1 cellular context compared by ENCODE assay signal in the genomic region with DNA sequence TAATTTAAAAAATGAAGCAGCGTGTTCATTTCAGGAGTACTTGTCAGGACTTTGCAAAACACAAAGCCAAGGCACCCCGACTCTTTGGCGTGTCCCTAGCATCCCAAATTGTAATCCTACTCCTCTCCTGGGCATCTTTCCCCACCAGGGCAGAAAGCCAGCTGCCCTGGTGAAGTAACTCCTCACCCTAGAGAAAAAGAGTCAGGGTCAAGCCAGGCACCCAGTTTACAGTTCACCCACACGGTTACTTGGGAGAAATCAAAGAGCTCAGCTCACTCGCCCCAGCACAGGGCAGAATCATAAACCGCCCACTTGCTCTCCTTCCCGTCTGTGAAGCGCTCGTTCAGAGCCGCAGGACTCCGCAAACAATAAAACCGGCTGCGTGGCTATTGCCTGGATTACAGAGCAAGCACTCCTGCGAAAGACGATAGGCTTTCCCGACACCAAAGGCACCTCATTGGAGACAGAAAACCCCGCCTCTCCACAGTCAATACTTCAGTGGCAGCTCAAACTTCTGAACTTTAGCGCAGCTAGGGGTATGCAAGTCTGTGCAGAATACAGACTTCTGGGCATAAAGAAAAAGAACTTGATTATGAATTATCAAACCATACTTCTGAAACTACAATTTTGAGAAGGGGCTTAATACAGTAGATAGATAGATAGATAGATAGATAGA.
TF ChIP-seq lines count a peak whose summit lies in the region.

No MANE protein-coding gene starts in this region.

TF ChIP-seq in HepG2, 621 proteins besides CTCF, POLR2A, EP300 and RAD21 (continued from another document):
- 0 out of 2 replicates have a peak, but pooled peaks have one; percentile 14 for TF ChIP-seq SRF (IDR thresholded peaks at IDR 0.05; ENCODE audit: low read depth, low read length)
- TF ChIP-seq NFE2L2 (IDR thresholded peaks at IDR 0.05; ENCODE audit: low read length) = no peak
- TF ChIP-seq SMARCE1 (IDR thresholded peaks at IDR 0.05; ENCODE audit: borderline replicate concordance) = no peak
- TF ChIP-seq, protein P1, sequence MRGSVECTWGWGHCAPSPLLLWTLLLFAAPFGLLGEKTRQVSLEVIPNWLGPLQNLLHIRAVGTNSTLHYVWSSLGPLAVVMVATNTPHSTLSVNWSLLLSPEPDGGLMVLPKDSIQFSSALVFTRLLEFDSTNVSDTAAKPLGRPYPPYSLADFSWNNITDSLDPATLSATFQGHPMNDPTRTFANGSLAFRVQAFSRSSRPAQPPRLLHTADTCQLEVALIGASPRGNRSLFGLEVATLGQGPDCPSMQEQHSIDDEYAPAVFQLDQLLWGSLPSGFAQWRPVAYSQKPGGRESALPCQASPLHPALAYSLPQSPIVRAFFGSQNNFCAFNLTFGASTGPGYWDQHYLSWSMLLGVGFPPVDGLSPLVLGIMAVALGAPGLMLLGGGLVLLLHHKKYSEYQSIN (CRISPR knock-in tag; IDR thresholded peaks at IDR 0.05; ENCODE audit: borderline replicate concordance) = no peak
- TF ChIP-seq RAD51 (IDR thresholded peaks at IDR 0.05; ENCODE audit: borderline replicate concordance) = no peak
- no peak for TF ChIP-seq ZFAT (CRISPR knock-in tag; conservative IDR thresholded peaks at IDR 0.05)
- TF ChIP-seq ATF7 (IDR thresholded peaks at IDR 0.05) = no peak
- TF ChIP-seq ATF7 (CRISPR knock-in tag; IDR thresholded peaks at IDR 0.05) = 0 out of 2 replicates have a peak, but pooled peaks have one; percentile 8
- TF ChIP-seq HBP1 (CRISPR knock-in tag; IDR thresholded peaks at IDR 0.05; ENCODE audit: low read depth) = no peak
- no peak for TF ChIP-seq ZNF253 (CRISPR knock-in tag; IDR thresholded peaks at IDR 0.05; ENCODE audit: borderline replicate concordance)
- no peak for TF ChIP-seq PCBP1 (IDR thresholded peaks at IDR 0.05; ENCODE audit: borderline replicate concordance, low read depth, low read length)
- no peak for TF ChIP-seq ARNT (IDR thresholded peaks at IDR 0.05)
- peak; percentile 93 for TF ChIP-seq KLF6 (CRISPR knock-in tag; IDR thresholded peaks at IDR 0.05)
- no peak for TF ChIP-seq EZH2 (conservative IDR thresholded peaks at IDR 0.05; ENCODE audit: low read depth, low read length)
- peak; percentile 68; the same call in 1 of the 2 replicates for TF ChIP-seq ZNF350 (CRISPR knock-in tag; IDR thresholded peaks at IDR 0.05; ENCODE audit: borderline replicate concordance, low read depth)
- TF ChIP-seq NCOA5 (CRISPR knock-in tag; IDR thresholded peaks at IDR 0.05) = no peak
- TF ChIP-seq, protein P2, sequence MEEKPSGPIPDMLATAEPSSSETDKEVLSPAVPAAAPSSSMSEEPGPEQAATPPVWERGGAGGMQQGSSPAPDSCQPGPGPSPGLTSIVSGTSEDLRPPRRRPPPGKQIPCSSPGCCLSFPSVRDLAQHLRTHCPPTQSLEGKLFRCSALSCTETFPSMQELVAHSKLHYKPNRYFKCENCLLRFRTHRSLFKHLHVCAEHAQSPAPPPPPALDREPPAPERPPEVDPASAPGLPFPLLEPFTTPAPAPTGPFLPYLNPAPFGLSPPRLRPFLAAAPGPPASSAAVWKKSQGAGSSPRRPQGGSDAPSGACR (CRISPR knock-in tag; IDR thresholded peaks at IDR 0.05) = no peak
- TF ChIP-seq ZNF501 (CRISPR knock-in tag; IDR thresholded peaks at IDR 0.05) = peak; percentile 88
- TF ChIP-seq SNRNP70 (IDR thresholded peaks at IDR 0.05; ENCODE audit: low read depth, low read length) = no peak
- TF ChIP-seq TEAD2 (CRISPR knock-in tag; IDR thresholded peaks at IDR 0.05) = no peak
- TF ChIP-seq, protein P3, sequence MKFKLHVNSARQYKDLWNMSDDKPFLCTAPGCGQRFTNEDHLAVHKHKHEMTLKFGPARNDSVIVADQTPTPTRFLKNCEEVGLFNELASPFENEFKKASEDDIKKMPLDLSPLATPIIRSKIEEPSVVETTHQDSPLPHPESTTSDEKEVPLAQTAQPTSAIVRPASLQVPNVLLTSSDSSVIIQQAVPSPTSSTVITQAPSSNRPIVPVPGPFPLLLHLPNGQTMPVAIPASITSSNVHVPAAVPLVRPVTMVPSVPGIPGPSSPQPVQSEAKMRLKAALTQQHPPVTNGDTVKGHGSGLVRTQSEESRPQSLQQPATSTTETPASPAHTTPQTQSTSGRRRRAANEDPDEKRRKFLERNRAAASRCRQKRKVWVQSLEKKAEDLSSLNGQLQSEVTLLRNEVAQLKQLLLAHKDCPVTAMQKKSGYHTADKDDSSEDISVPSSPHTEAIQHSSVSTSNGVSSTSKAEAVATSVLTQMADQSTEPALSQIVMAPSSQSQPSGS (CRISPR knock-in tag; IDR thresholded peaks at IDR 0.05) = peak; percentile 53
- TF ChIP-seq ZNF510 (CRISPR knock-in tag; IDR thresholded peaks at IDR 0.05; ENCODE audit: low read depth) = no peak; the same call in 1 of the 2 replicates
- TF ChIP-seq ZFP36L1 (CRISPR knock-in tag; IDR thresholded peaks at IDR 0.05) = no peak
- peak; percentile 62; the same call in 1 of the 2 replicates for TF ChIP-seq TFAP4 (IDR thresholded peaks at IDR 0.05; ENCODE audit: borderline replicate concordance, low read depth)
- TF ChIP-seq, protein P4, sequence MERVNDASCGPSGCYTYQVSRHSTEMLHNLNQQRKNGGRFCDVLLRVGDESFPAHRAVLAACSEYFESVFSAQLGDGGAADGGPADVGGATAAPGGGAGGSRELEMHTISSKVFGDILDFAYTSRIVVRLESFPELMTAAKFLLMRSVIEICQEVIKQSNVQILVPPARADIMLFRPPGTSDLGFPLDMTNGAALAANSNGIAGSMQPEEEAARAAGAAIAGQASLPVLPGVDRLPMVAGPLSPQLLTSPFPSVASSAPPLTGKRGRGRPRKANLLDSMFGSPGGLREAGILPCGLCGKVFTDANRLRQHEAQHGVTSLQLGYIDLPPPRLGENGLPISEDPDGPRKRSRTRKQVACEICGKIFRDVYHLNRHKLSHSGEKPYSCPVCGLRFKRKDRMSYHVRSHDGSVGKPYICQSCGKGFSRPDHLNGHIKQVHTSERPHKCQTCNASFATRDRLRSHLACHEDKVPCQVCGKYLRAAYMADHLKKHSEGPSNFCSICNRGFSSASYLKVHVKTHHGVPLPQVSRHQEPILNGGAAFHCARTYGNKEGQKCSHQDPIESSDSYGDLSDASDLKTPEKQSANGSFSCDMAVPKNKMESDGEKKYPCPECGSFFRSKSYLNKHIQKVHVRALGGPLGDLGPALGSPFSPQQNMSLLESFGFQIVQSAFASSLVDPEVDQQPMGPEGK (CRISPR knock-in tag; IDR thresholded peaks at IDR 0.05) = peak; percentile 45; the same call in 1 of the 2 replicates
- TF ChIP-seq NKX3-1 (CRISPR knock-in tag; IDR thresholded peaks at IDR 0.05) = no peak; the same call in 1 of the 2 replicates
- no peak for TF ChIP-seq TAF15 (IDR thresholded peaks at IDR 0.05; ENCODE audit: low read depth, low read length, poor library complexity, severe bottlenecking)
- TF ChIP-seq NONO (IDR thresholded peaks at IDR 0.05) = no peak
- 0 out of 2 replicates have a peak, but pooled peaks have one; percentile 39 for TF ChIP-seq NONO (CRISPR knock-in tag; conservative IDR thresholded peaks at IDR 0.05)
- TF ChIP-seq, protein P5, sequence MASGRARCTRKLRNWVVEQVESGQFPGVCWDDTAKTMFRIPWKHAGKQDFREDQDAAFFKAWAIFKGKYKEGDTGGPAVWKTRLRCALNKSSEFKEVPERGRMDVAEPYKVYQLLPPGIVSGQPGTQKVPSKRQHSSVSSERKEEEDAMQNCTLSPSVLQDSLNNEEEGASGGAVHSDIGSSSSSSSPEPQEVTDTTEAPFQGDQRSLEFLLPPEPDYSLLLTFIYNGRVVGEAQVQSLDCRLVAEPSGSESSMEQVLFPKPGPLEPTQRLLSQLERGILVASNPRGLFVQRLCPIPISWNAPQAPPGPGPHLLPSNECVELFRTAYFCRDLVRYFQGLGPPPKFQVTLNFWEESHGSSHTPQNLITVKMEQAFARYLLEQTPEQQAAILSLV (CRISPR knock-in tag; IDR thresholded peaks at IDR 0.05; ENCODE audit: borderline replicate concordance) = no peak
- TF ChIP-seq SOX5 (CRISPR knock-in tag; IDR thresholded peaks at IDR 0.05; ENCODE audit: borderline replicate concordance) = peak; percentile 88
- peak; percentile 97 for TF ChIP-seq SAP130 (CRISPR knock-in tag; IDR thresholded peaks at IDR 0.05; ENCODE audit: low read depth)
- no peak for TF ChIP-seq SCMH1 (CRISPR knock-in tag; IDR thresholded peaks at IDR 0.05; ENCODE audit: borderline replicate concordance)
- TF ChIP-seq MTA1 (CRISPR knock-in tag; IDR thresholded peaks at IDR 0.05; ENCODE audit: borderline replicate concordance) = 0 out of 2 replicates have a peak, but pooled peaks have one; percentile 27
- TF ChIP-seq CEBPG (CRISPR knock-in tag; IDR thresholded peaks at IDR 0.05) = peak; percentile 62; the same call in 1 of the 2 replicates
- TF ChIP-seq ZNF567 (CRISPR knock-in tag; IDR thresholded peaks at IDR 0.05; ENCODE audit: borderline replicate concordance) = peak; percentile 65; the same call in 1 of the 2 replicates
- peak; percentile 36; the same call in 1 of the 2 replicates for TF ChIP-seq ZMYM3 (CRISPR knock-in tag; IDR thresholded peaks at IDR 0.05)
- TF ChIP-seq HOXA3 (CRISPR knock-in tag; IDR thresholded peaks at IDR 0.05) = peak; percentile 81
- TF ChIP-seq ISL2 (CRISPR knock-in tag; IDR thresholded peaks at IDR 0.05) = peak; percentile 62; the same call in 1 of the 2 replicates
- TF ChIP-seq ZNF713 (CRISPR knock-in tag; IDR thresholded peaks at IDR 0.05) = no peak
- TF ChIP-seq ZNF44 (CRISPR knock-in tag; IDR thresholded peaks at IDR 0.05) = no peak
